Comparison of ENCODE assay signal across 6 cellular contexts in the genomic region with DNA sequence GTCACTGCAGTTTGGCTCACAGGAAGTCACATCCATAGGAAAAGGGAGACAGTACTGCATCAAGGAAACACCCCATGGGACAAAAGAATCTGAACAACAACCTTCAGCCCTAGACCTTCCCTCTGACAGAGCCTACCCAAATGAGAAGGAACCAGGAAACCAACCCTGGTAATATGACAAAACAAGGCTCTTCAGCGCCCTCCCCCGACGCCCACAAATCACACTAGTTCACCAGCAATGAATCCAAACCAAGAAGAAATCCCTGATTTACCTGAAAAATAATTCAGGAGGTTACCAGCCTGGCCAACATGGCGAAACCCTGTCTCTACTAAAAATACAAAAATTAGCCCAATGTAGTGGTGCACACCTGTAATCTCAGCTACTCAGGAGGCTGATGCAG. TPM values are rescaled to one million over a fixed set of nuclear protein-coding genes. Genes with fewer than 3 reads are reported as not detected.
"Had no signal": no experiment of that assay in that cellular context is flagged by ENCODE, and none has a peak within 500 bp of the region (broad histone marks: within the 10 kb centered on the region; RNA-seq: fewer than 3 reads in every experiment).

No MANE protein-coding gene starts in this region.

RNA-seq across cellular contexts. Expression of a gene that starts 29.2 kb away (rescaled TPM):
- total RNA-seq: activated CD8-positive, alpha-beta T cell treated with anti-CD3 and anti-CD28 coated beads for 36 hours; activated T-cell treated with anti-CD3 and anti-CD28 coated beads, Interleukin-2, amount 50 U/mL, for 72 hours; activated T-helper 2 cell treated with anti-CD3 and anti-CD28 coated beads, Interferon-gamma antibody, Interleukin-2, Interleukin-4, amounts not matched to agents 10 μg/mL and 5 μg/mL and 100 μg/mL, durations not matched to agents 14 hours and 24 hours and 36 hours; Right ventricle myocardium superior; SJCRH30; T-helper 1 cell treated with Interleukin-12 subunit alpha and Interleukin-12 subunit beta and Interleukin-4 antibody, amounts not matched to agents 30 ng/mL and 1 ng/mL, for 36 hours had no signal
